1 cellular context compared by ENCODE assay signal in genomic region chr4:55853484-55854046, GRCh38.
TF ChIP-seq lines count a peak whose summit lies in the region.

A gene with protein sequence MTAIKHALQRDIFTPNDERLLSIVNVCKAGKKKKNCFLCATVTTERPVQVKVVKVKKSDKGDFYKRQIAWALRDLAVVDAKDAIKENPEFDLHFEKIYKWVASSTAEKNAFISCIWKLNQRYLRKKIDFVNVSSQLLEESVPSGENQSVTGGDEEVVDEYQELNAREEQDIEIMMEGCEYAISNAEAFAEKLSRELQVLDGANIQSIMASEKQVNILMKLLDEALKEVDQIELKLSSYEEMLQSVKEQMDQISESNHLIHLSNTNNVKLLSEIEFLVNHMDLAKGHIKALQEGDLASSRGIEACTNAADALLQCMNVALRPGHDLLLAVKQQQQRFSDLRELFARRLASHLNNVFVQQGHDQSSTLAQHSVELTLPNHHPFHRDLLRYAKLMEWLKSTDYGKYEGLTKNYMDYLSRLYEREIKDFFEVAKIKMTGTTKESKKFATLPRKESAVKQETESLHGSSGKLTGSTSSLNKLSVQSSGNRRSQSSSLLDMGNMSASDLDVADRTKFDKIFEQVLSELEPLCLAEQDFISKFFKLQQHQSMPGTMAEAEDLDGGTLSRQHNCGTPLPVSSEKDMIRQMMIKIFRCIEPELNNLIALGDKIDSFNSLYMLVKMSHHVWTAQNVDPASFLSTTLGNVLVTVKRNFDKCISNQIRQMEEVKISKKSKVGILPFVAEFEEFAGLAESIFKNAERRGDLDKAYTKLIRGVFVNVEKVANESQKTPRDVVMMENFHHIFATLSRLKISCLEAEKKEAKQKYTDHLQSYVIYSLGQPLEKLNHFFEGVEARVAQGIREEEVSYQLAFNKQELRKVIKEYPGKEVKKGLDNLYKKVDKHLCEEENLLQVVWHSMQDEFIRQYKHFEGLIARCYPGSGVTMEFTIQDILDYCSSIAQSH (plus strand): TSS chr4:55853648. CDS start chr4:55858324, 4,676 bp downstream.

TF ChIP-seq in HepG2, 621 proteins besides CTCF, POLR2A, EP300 and RAD21 (continued from another document and continues in another):
- TF ChIP-seq, protein P1, sequence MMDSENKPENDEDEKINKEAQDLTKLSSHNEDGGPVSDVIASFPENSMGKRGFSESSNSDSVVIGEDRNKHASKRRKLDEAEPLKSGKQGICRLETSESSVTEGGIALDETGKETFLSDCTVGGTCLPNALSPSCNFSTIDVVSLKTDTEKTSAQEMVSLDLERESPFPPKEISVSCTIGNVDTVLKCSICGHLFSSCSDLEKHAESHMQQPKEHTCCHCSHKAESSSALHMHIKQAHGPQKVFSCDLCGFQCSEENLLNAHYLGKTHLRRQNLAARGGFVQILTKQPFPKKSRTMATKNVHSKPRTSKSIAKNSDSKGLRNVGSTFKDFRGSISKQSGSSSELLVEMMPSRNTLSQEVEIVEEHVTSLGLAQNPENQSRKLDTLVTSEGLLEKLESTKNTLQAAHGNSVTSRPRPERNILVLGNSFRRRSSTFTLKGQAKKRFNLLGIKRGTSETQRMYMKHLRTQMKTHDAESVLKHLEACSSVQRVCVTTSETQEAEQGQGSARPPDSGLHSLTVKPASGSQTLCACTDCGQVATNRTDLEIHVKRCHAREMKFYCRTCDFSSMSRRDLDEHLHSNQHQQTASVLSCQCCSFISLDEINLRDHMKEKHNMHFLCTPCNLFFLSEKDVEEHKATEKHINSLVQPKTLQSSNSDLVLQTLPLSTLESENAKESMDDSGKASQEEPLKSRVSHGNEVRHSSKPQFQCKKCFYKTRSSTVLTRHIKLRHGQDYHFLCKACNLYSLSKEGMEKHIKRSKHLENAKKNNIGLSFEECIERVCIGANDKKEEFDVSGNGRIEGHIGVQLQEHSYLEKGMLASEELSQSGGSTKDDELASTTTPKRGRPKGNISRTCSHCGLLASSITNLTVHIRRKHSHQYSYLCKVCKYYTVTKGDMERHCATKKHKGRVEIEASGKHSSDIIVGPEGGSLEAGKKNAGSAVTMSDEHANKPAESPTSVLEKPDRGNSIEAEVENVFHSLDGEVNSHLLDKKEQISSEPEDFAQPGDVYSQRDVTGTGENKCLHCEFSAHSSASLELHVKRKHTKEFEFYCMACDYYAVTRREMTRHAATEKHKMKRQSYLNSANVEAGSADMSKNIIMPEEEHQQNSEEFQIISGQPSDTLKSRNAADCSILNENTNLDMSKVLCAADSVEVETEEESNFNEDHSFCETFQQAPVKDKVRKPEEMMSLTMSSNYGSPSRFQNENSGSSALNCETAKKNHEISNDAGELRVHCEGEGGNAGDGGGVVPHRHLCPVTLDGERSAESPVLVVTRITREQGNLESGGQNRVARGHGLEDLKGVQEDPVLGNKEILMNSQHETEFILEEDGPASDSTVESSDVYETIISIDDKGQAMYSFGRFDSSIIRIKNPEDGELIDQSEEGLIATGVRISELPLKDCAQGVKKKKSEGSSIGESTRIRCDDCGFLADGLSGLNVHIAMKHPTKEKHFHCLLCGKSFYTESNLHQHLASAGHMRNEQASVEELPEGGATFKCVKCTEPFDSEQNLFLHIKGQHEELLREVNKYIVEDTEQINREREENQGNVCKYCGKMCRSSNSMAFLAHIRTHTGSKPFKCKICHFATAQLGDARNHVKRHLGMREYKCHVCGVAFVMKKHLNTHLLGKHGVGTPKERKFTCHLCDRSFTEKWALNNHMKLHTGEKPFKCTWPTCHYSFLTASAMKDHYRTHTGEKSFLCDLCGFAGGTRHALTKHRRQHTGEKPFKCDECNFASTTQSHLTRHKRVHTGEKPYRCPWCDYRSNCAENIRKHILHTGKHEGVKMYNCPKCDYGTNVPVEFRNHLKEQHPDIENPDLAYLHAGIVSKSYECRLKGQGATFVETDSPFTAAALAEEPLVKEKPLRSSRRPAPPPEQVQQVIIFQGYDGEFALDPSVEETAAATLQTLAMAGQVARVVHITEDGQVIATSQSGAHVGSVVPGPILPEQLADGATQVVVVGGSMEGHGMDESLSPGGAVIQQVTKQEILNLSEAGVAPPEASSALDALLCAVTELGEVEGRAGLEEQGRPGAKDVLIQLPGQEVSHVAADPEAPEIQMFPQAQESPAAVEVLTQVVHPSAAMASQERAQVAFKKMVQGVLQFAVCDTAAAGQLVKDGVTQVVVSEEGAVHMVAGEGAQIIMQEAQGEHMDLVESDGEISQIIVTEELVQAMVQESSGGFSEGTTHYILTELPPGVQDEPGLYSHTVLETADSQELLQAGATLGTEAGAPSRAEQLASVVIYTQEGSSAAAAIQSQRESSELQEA (CRISPR knock-in tag; IDR thresholded peaks at IDR 0.05; ENCODE audit: not compliant biosample characterization), result no peak
- TF ChIP-seq ZKSCAN8 (CRISPR knock-in tag; IDR thresholded peaks at IDR 0.05; ENCODE audit: borderline replicate concordance), result no peak
- no peak for TF ChIP-seq ZNF136 (CRISPR knock-in tag; IDR thresholded peaks at IDR 0.05; ENCODE audit: low read depth)
- no peak for TF ChIP-seq HNF1A (IDR thresholded peaks at IDR 0.05; ENCODE audit: low read depth)
- no peak for TF ChIP-seq HNF1A (CRISPR knock-in tag; IDR thresholded peaks at IDR 0.05; ENCODE audit: borderline replicate concordance)
- no peak for TF ChIP-seq NFE2 (CRISPR knock-in tag; IDR thresholded peaks at IDR 0.05)
- TF ChIP-seq, protein P2, sequence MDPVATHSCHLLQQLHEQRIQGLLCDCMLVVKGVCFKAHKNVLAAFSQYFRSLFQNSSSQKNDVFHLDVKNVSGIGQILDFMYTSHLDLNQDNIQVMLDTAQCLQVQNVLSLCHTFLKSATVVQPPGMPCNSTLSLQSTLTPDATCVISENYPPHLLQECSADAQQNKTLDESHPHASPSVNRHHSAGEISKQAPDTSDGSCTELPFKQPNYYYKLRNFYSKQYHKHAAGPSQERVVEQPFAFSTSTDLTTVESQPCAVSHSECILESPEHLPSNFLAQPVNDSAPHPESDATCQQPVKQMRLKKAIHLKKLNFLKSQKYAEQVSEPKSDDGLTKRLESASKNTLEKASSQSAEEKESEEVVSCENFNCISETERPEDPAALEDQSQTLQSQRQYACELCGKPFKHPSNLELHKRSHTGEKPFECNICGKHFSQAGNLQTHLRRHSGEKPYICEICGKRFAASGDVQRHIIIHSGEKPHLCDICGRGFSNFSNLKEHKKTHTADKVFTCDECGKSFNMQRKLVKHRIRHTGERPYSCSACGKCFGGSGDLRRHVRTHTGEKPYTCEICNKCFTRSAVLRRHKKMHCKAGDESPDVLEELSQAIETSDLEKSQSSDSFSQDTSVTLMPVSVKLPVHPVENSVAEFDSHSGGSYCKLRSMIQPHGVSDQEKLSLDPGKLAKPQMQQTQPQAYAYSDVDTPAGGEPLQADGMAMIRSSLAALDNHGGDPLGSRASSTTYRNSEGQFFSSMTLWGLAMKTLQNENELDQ (CRISPR knock-in tag; IDR thresholded peaks at IDR 0.05; ENCODE audit: borderline replicate concordance), result no peak
- TF ChIP-seq RARA (CRISPR knock-in tag; IDR thresholded peaks at IDR 0.05), result no peak
- TF ChIP-seq ATF7-NPFF (CRISPR knock-in tag; IDR thresholded peaks at IDR 0.05; ENCODE audit: low read depth), result peak; percentile 78
- peak; percentile 72; the same call in 1 of the 2 replicates for TF ChIP-seq FOXJ3 (CRISPR knock-in tag; IDR thresholded peaks at IDR 0.05; ENCODE audit: borderline replicate concordance)
- no peak for TF ChIP-seq ZNF713 (CRISPR knock-in tag; IDR thresholded peaks at IDR 0.05)
- no peak for TF ChIP-seq FIP1L1 (IDR thresholded peaks at IDR 0.05; ENCODE audit: borderline replicate concordance, insufficient read depth, low read depth, low read length)
- peak; percentile 81; the same call in 1 of the 2 replicates for TF ChIP-seq SIN3A (IDR thresholded peaks at IDR 0.05; ENCODE audit: borderline replicate concordance, low read depth, low read length)
- TF ChIP-seq KAT8 (CRISPR knock-in tag; IDR thresholded peaks at IDR 0.05), result peak; percentile 99
- TF ChIP-seq KLF15 (CRISPR knock-in tag; IDR thresholded peaks at IDR 0.05; ENCODE audit: borderline replicate concordance), result no peak
- no peak for TF ChIP-seq BCL3 (CRISPR knock-in tag; IDR thresholded peaks at IDR 0.05)
- TF ChIP-seq ATAD3A (CRISPR knock-in tag; IDR thresholded peaks at IDR 0.05), result no peak
- TF ChIP-seq, protein P3, sequence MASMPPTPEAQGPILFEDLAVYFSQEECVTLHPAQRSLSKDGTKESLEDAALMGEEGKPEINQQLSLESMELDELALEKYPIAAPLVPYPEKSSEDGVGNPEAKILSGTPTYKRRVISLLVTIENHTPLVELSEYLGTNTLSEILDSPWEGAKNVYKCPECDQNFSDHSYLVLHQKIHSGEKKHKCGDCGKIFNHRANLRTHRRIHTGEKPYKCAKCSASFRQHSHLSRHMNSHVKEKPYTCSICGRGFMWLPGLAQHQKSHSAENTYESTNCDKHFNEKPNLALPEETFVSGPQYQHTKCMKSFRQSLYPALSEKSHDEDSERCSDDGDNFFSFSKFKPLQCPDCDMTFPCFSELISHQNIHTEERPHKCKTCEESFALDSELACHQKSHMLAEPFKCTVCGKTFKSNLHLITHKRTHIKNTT (CRISPR knock-in tag; IDR thresholded peaks at IDR 0.05), result no peak
- no peak for TF ChIP-seq ZNF3 (CRISPR knock-in tag; IDR thresholded peaks at IDR 0.05)
- 0 out of 2 replicates have a peak, but pooled peaks have one; percentile 57 for TF ChIP-seq MAF1 (CRISPR knock-in tag; IDR thresholded peaks at IDR 0.05; ENCODE audit: borderline replicate concordance)
- TF ChIP-seq RARG (CRISPR knock-in tag; IDR thresholded peaks at IDR 0.05; ENCODE audit: low read depth), result no peak
- TF ChIP-seq THAP7 (CRISPR knock-in tag; IDR thresholded peaks at IDR 0.05), result peak; percentile 26; the same call in 1 of the 2 replicates
- no peak for TF ChIP-seq NONO (IDR thresholded peaks at IDR 0.05)
- TF ChIP-seq NONO (CRISPR knock-in tag; conservative IDR thresholded peaks at IDR 0.05), result 0 out of 2 replicates have a peak, but pooled peaks have one; percentile 39
- peak; percentile 53; the same call in 1 of the 2 replicates for TF ChIP-seq KDM5A (IDR thresholded peaks at IDR 0.05; ENCODE audit: borderline replicate concordance, low read length)
- no peak for TF ChIP-seq ZNF549 (CRISPR knock-in tag; IDR thresholded peaks at IDR 0.05)
- no peak for TF ChIP-seq RBAK (CRISPR knock-in tag; IDR thresholded peaks at IDR 0.05)
- TF ChIP-seq, protein P4, sequence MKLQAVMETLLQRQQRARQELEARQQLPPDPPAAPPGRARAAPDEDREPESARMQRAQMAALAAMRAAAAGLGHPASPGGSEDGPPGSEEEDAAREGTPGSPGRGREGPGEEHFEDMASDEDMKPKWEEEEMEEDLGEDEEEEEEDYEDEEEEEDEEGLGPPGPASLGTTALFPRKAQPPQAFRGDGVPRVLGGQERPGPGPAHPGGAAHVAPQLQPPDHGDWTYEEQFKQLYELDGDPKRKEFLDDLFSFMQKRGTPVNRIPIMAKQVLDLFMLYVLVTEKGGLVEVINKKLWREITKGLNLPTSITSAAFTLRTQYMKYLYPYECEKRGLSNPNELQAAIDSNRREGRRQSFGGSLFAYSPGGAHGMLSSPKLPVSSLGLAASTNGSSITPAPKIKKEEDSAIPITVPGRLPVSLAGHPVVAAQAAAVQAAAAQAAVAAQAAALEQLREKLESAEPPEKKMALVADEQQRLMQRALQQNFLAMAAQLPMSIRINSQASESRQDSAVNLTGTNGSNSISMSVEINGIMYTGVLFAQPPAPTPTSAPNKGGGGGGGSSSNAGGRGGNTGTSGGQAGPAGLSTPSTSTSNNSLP (IDR thresholded peaks at IDR 0.05; ENCODE audit: low read depth, low read length), result no peak
- TF ChIP-seq ZFP37 (CRISPR knock-in tag; IDR thresholded peaks at IDR 0.05; ENCODE audit: borderline replicate concordance), result no peak
- TF ChIP-seq NPAS2 (CRISPR knock-in tag; IDR thresholded peaks at IDR 0.05; ENCODE audit: borderline replicate concordance), result no peak
- TF ChIP-seq, protein P5, sequence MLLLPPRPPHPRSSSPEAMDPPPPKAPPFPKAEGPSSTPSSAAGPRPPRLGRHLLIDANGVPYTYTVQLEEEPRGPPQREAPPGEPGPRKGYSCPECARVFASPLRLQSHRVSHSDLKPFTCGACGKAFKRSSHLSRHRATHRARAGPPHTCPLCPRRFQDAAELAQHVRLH (CRISPR knock-in tag; IDR thresholded peaks at IDR 0.05; ENCODE audit: borderline replicate concordance, low read depth), result 0 out of 2 replicates have a peak, but pooled peaks have one; percentile 44
- peak; percentile 99 for TF ChIP-seq ZMYM4 (CRISPR knock-in tag; IDR thresholded peaks at IDR 0.05)
- peak; percentile 68; the same call in 1 of the 2 replicates for TF ChIP-seq ETV5 (CRISPR knock-in tag; IDR thresholded peaks at IDR 0.05; ENCODE audit: borderline replicate concordance)
- TF ChIP-seq ZSCAN29 (CRISPR knock-in tag; conservative IDR thresholded peaks at IDR 0.05), result no peak
- no peak for TF ChIP-seq ZNF383 (CRISPR knock-in tag; IDR thresholded peaks at IDR 0.05; ENCODE audit: borderline replicate concordance)
